In the genomic region with DNA sequence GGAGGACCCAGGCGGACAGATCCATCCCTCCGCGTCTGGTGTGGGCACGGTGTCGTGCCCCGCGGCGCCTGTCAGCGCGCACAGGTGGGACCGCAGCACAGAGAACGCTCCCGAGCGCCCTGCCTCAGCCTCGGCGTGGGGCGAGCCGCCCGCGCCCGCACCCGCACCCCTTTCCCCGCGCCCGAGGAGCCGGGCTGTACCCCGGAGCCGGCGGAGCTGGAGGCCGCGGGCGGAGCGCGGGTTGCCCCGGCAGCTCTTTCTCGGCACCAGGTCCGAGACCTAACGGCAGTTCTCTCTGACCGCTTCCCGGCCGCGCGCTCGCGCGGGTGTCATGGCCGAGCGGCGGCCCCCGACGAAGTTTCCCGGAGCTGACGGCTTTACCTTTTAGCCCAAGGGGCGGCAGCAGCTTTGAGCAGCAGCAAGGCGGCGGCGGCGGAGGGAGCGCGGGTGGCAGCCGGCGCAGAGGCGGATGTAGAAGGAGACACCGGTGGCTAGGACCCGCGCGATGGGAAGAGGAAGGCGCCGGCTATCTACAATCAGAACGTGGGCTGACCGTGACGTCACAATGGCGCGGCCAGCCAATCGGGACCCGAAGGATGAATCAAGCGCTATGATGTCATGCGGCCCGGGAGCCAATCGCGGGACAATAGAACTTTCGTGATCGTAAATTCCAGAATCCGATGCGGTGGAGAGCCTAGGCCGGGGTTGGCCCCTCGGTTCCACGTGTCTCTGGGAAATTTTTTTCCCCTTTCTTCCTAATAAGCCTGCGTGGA, we compare ENCODE assay signal across 8 cellular contexts. TPM values are rescaled to one million over a fixed set of nuclear protein-coding genes. Genes with fewer than 3 reads are reported as not detected.
DNase-seq lines count a peak whose midpoint lies in the region; ATAC-seq and TF ChIP-seq lines count a peak whose summit lies in the region.

A gene with protein sequence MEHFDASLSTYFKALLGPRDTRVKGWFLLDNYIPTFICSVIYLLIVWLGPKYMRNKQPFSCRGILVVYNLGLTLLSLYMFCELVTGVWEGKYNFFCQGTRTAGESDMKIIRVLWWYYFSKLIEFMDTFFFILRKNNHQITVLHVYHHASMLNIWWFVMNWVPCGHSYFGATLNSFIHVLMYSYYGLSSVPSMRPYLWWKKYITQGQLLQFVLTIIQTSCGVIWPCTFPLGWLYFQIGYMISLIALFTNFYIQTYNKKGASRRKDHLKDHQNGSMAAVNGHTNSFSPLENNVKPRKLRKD (minus strand): TSS at position 515 of the 773 bp plus-strand sequence. CDS start 53,251 bp downstream, outside the sequence.

- peaks cover 4% of the 10 kb centered on the region for H3K36me3 Mint-ChIP-seq in chondrocyte (ENCODE audit: low read depth)

- peak; percentile 86 for ATAC-seq in GM19035 (IDR thresholded peaks at IDR 0.05; ENCODE audit: unreplicated experiment)
- peak; percentile 77 for ATAC-seq in HG03378 (IDR thresholded peaks at IDR 0.05; ENCODE audit: unreplicated experiment)

- H3K27me3 Mint-ChIP-seq in chondrocyte (ENCODE audit: low read depth): no peaks in the 10 kb centered on the region

- peak; percentile 97 for DNase-seq in AG09319 (ENCODE audit: extremely low read depth, low read depth)
- peak; percentile 99 for DNase-seq in NCI-H510A (lab: John Stamatoyannopoulos, UW)
- peak; percentile 93 to 97 for DNase-seq in activated CD4-positive, alpha-beta T cell treated with anti-CD3 and anti-CD28 coated beads for 24 hours (ENCODE audit: low read depth in 2 of 2)
- peak; percentile 99 for DNase-seq in chondrocyte (ENCODE audit: low spot score)
- DNase-seq in stimulated activated CD4-positive, alpha-beta T cell treated with anti-CD3 and anti-CD28 coated beads, Interleukin-1b, Interleukin-23, amount 100 ng/mL, for 4 hours (ENCODE audit: low read depth in 2 of 2): peak; percentile 95

- H3K4me3 Mint-ChIP-seq in chondrocyte (ENCODE audit: unreplicated experiment): peak within 1 kb of the TSS; percentile 92

- H3K27ac ChIP-seq in layer of hippocampus (ENCODE audit: low read depth, low read length): peak within 1 kb of the TSS; percentile 93

- peak within 1 kb of the TSS; percentile 97 for H3K27ac Mint-ChIP-seq in chondrocyte (ENCODE audit: unreplicated experiment)

- no peak for TF ChIP-seq CTCF in AG09319 (IDR thresholded peaks at IDR 0.05; ENCODE audit: low read depth, low read length)
- no peak for TF ChIP-seq CTCF in chondrocyte (IDR thresholded peaks at IDR 0.05)

- H3K27me3 ChIP-seq in layer of hippocampus (ENCODE audit: control insufficient read depth, insufficient read depth, low read length): no peaks in the 10 kb centered on the region

- peaks cover 41% of the 10 kb centered on the region for H3K4me1 Mint-ChIP-seq in chondrocyte (ENCODE audit: low read depth)

- H3K9me3 Mint-ChIP-seq in chondrocyte (ENCODE audit: low read depth): no peaks in the 10 kb centered on the region

RNA-seq across cellular contexts. Expression of the gene that starts here (rescaled TPM):
- total RNA-seq in chondrocyte: 95.1 to 127 TPM (median 102 TPM) in 3 replicates

Comparison
In these comparisons a context has a peak if more than half of its experiments do, and no peak if none do; other contexts are left out.
1. Peak in every context shown above with its lines: DNase-seq, ATAC-seq and H3K27ac ChIP-seq.